Comparison of ENCODE assay signal across 22 cellular contexts in genomic region chr12:130086777-130087176, GRCh38.
A peak's percentile ranks its signal among the peaks of the same experiment; 100 is the strongest.
DNase-seq lines count a peak whose midpoint lies in the region; ATAC-seq and TF ChIP-seq lines count a peak whose summit lies in the region.
"Had no signal": no experiment of that assay in that cellular context is flagged by ENCODE, and none has a peak within 500 bp of the region (broad histone marks: within the 10 kb centered on the region; RNA-seq: fewer than 3 reads in every experiment).

No MANE protein-coding gene starts in this region.

- POLR2A ChIA-PET in CD4-positive, alpha-beta memory T cell (lab: Charles Lee; ENCODE audit: partially characterized antibody) = no interaction called here
- POLR2A ChIA-PET in naive thymus-derived CD8-positive, alpha-beta T cell (lab: Charles Lee) = no interaction called here
- POLR2A ChIA-PET in A673 (lab: Charles Lee; ENCODE audit: low non-redundant PET) = interaction anchor here (0.6 kb wide), 1 partner anchor 275 kb away, joined by 26 read pairs; no protein-coding TSS in a partner anchor

- DNase-seq in NCI-H748 (lab: John Stamatoyannopoulos, UW; ENCODE audit: unreplicated experiment) = peak; percentile 19
- no peak for DNase-seq in NCI-H748 treated with DMSO at 0.1 percent for 48 hours (lab: John Stamatoyannopoulos, UW)
- DNase-seq in CD4-positive, alpha-beta memory T cell = no peak
- peak in 2 of 10 donors; percentile 2 to 14 for DNase-seq in naive thymus-derived CD8-positive, alpha-beta T cell
- no peak for DNase-seq in NAMALWA (ENCODE audit: low spot score)
- DNase-seq in A673 (ENCODE audit: low spot score) = no peak
- DNase-seq: activated naive CD8-positive, alpha-beta T cell treated with anti-CD3 and anti-CD28 coated beads, Interleukin-2, amount 10 ng/mL, durations not matched to agents 7 days and 5 days; BE2C; body of pancreas; effector memory CD8-positive, alpha-beta T cell; esophagus squamous epithelium; GDM1; HFFc6; left colon; mucosa of descending colon; NCI-H1436; NCI-H524 treated with DMSO at 0.1 percent for 48 hours; nucleus accumbens; stimulated activated CD4-positive, alpha-beta T cell treated with anti-CD3 and anti-CD28 coated beads, Interleukin-2, amount 100 ng/mL, for 48 hours had no signal

- H3K4me1 Mint-ChIP-seq in CD4-positive, alpha-beta memory T cell = peaks cover 11 to 28% (median 22%) of the 10 kb centered on the region in 4 donors
- H3K4me1 Mint-ChIP-seq in activated naive CD8-positive, alpha-beta T cell (ENCODE audit: low read depth) = peaks cover 31% of the 10 kb centered on the region
- peaks cover 26 to 51% (median 32%) of the 10 kb centered on the region in 4 donors for H3K4me1 Mint-ChIP-seq in naive thymus-derived CD8-positive, alpha-beta T cell

- no peak overlapping the region for H3K27ac ChIP-seq in CD4-positive, alpha-beta memory T cell (ENCODE audit: low read depth, low read length)
- no peak overlapping the region for H3K27ac ChIP-seq in A673 (ENCODE audit: low read depth, low read length, poor library complexity, severe bottlenecking)
- H3K27ac ChIP-seq: body of pancreas had no signal

- TF ChIP-seq CTCF in A673 (conservative IDR thresholded peaks at IDR 0.05; ENCODE audit: low read depth, low read length) = no peak

- BruUV-seq in A673 (replicated peaks; lab: Mats Ljungman, UMichigan) = no TSS peak

- peaks cover 18% of the 10 kb centered on the region for H3K4me1 ChIP-seq in CD4-positive, alpha-beta memory T cell (ENCODE audit: insufficient read depth, low read length)
- no peaks in the 10 kb centered on the region for H3K4me1 ChIP-seq in A673 (ENCODE audit: insufficient read depth, low read length, poor library complexity, severe bottlenecking)
- H3K4me1 ChIP-seq: BE2C, body of pancreas had no signal

- peak overlapping the region; percentile 41 to 89 (median 80) for H3K4me3 Mint-ChIP-seq in CD4-positive, alpha-beta memory T cell
- peak overlapping the region; percentile 72 for H3K4me3 Mint-ChIP-seq in activated naive CD8-positive, alpha-beta T cell
- peak overlapping the region; percentile 60 to 92 (median 74) for H3K4me3 Mint-ChIP-seq in naive thymus-derived CD8-positive, alpha-beta T cell
- H3K4me3 Mint-ChIP-seq: activated naive CD8-positive, alpha-beta T cell treated with anti-CD3 and anti-CD28 coated beads, Interleukin-2, amount 10 ng/mL, durations not matched to agents 7 days and 5 days; effector memory CD8-positive, alpha-beta T cell; HFFc6 had no signal

- H3K4me3 ChIP-seq in CD4-positive, alpha-beta memory T cell (ENCODE audit: low read length in 2 of 2) = no peak overlapping the region
- no peak overlapping the region for H3K4me3 ChIP-seq in A673 (ENCODE audit: low read depth, low read length, poor library complexity, severe bottlenecking)
- H3K4me3 ChIP-seq: body of pancreas, esophagus squamous epithelium, mucosa of descending colon, smooth muscle cell had no signal

- intact Hi-C loops in CD4-positive, alpha-beta memory T cell (cut with micrococcal nuclease) = no loop called here
- intact Hi-C loops in A673 (cut with micrococcal nuclease; ENCODE audit: unreplicated experiment) = no loop called here

- no peaks in the 10 kb centered on the region for H3K36me3 Mint-ChIP-seq in CD4-positive, alpha-beta memory T cell
- no peaks in the 10 kb centered on the region for H3K36me3 Mint-ChIP-seq in activated naive CD8-positive, alpha-beta T cell
- H3K36me3 Mint-ChIP-seq in naive thymus-derived CD8-positive, alpha-beta T cell = no peaks in the 10 kb centered on the region
- H3K36me3 Mint-ChIP-seq: activated naive CD8-positive, alpha-beta T cell treated with anti-CD3 and anti-CD28 coated beads, Interleukin-2, amount 10 ng/mL, durations not matched to agents 7 days and 5 days had no signal

- ATAC-seq in naive thymus-derived CD8-positive, alpha-beta T cell = peak in 1 of 2 donors; percentile 43
- ATAC-seq in GM18511 (IDR thresholded peaks at IDR 0.05; ENCODE audit: unreplicated experiment) = no peak
- ATAC-seq: body of pancreas; effector memory CD8-positive, alpha-beta T cell; left colon; mucosa of descending colon had no signal

- no peaks in the 10 kb centered on the region for H3K27me3 Mint-ChIP-seq in CD4-positive, alpha-beta memory T cell
- H3K27me3 Mint-ChIP-seq in activated naive CD8-positive, alpha-beta T cell = peaks cover under 1% of the 10 kb centered on the region
- peaks cover 0 to 1% (median 0%) of the 10 kb centered on the region in 5 donors for H3K27me3 Mint-ChIP-seq in naive thymus-derived CD8-positive, alpha-beta T cell

- H3K27me3 ChIP-seq in CD4-positive, alpha-beta memory T cell (ENCODE audit: insufficient read depth, low read length) = no peaks in the 10 kb centered on the region
- H3K27me3 ChIP-seq in A673 (replicated peaks; ENCODE audit: insufficient read depth, low read depth, low read length, poor library complexity) = peaks cover 21% of the 10 kb centered on the region
- H3K27me3 ChIP-seq: BE2C, body of pancreas, esophagus squamous epithelium had no signal

- H3K9me3 Mint-ChIP-seq in CD4-positive, alpha-beta memory T cell = peaks cover 0 to 5% (median 1%) of the 10 kb centered on the region in 8 donors
- no peaks in the 10 kb centered on the region for H3K9me3 Mint-ChIP-seq in activated naive CD8-positive, alpha-beta T cell (ENCODE audit: low read depth)
- H3K9me3 Mint-ChIP-seq in naive thymus-derived CD8-positive, alpha-beta T cell = no peaks in the 10 kb centered on the region

- CTCF ChIA-PET in CD4-positive, alpha-beta memory T cell (lab: Charles Lee; ENCODE audit: partially characterized antibody) = no interaction called here
- CTCF ChIA-PET in A673 (lab: Charles Lee) = no interaction called here

- H3K36me3 ChIP-seq in CD4-positive, alpha-beta memory T cell (ENCODE audit: insufficient read depth, low read length) = no peaks in the 10 kb centered on the region
- H3K36me3 ChIP-seq in A673 (ENCODE audit: insufficient read depth, low read length, poor library complexity, severe bottlenecking) = no peaks in the 10 kb centered on the region
- H3K36me3 ChIP-seq: BE2C, esophagus squamous epithelium had no signal

- peak overlapping the region; percentile 49 to 75 (median 65) for H3K27ac Mint-ChIP-seq in CD4-positive, alpha-beta memory T cell
- peak overlapping the region; percentile 46 for H3K27ac Mint-ChIP-seq in activated naive CD8-positive, alpha-beta T cell
- peak overlapping the region; percentile 47 to 94 (median 84) for H3K27ac Mint-ChIP-seq in naive thymus-derived CD8-positive, alpha-beta T cell
- H3K27ac Mint-ChIP-seq: activated naive CD8-positive, alpha-beta T cell treated with anti-CD3 and anti-CD28 coated beads, Interleukin-2, amount 10 ng/mL, durations not matched to agents 7 days and 5 days; effector memory CD8-positive, alpha-beta T cell; HFFc6 had no signal

- no peaks in the 10 kb centered on the region for H3K9me3 ChIP-seq in CD4-positive, alpha-beta memory T cell (ENCODE audit: control insufficient read depth in 1 of 2, low read length in 2 of 2)
- H3K9me3 ChIP-seq in A673 (ENCODE audit: low read depth, low read length, poor library complexity, severe bottlenecking) = no peaks in the 10 kb centered on the region
- H3K9me3 ChIP-seq: BE2C, body of pancreas, esophagus squamous epithelium had no signal
